Comparison of ENCODE assay signal across 20 cellular contexts in genomic region chr7:23422904-23423303, GRCh38. TPM values are rescaled to one million over a fixed set of nuclear protein-coding genes. Genes with fewer than 3 reads are reported as not detected.
A peak's percentile ranks its signal among the peaks of the same experiment; 100 is the strongest.
DNase-seq lines count a peak whose midpoint lies in the region; ATAC-seq, FAIRE-seq and TF ChIP-seq lines count a peak whose summit lies in the region.
"Had no signal": no experiment of that assay in that cellular context is flagged by ENCODE, and none has a peak within 500 bp of the region (broad histone marks: within the 10 kb centered on the region; RNA-seq: fewer than 3 reads in every experiment).

No MANE protein-coding gene starts in this region.

- no peak overlapping the region for H3K4me3 Mint-ChIP-seq in activated T-cell treated with anti-CD3 and anti-CD28 coated beads, Interleukin-2, amount 50 U/mL, for 24 hours
- H3K4me3 Mint-ChIP-seq: CD14-positive monocyte had no signal

- no peak for FAIRE-seq in pancreas (lab: Jason Lieb, UNC)
- FAIRE-seq: HepG2 had no signal

- H3K4me3 ChIP-seq in hepatocyte (no peak overlapping the region), pancreas (peak overlapping the region in 1 of 4 donors; percentile 19)

- H3K4me1 ChIP-seq in hepatocyte (ENCODE audit: insufficient read depth) (no peaks in the 10 kb centered on the region), pancreas (no peaks in the 10 kb centered on the region)

- no peak overlapping the region for H3K27ac Mint-ChIP-seq in activated T-cell treated with anti-CD3 and anti-CD28 coated beads, Interleukin-2, amount 50 U/mL, for 24 hours
- H3K27ac Mint-ChIP-seq: CD14-positive monocyte had no signal

- TF ChIP-seq CTCF in hepatocyte (IDR thresholded peaks at IDR 0.05; ENCODE audit: poor library complexity) (no peak), pancreas (IDR thresholded peaks at IDR 0.05) (no peak)

- no peaks in the 10 kb centered on the region for H3K36me3 Mint-ChIP-seq in activated T-cell treated with anti-CD3 and anti-CD28 coated beads, Interleukin-2, amount 50 U/mL, for 24 hours (ENCODE audit: low read depth)
- H3K36me3 Mint-ChIP-seq: CD14-positive monocyte had no signal

- DNase-seq in HUDEP-2 (lab: John Stamatoyannopoulos, UW; ENCODE audit: unreplicated experiment in 76 of 76) (peak in 64 of 76 experiments; percentile 3 to 78 (median 42)), amniotic epithelial cell (ENCODE audit: low read depth) (peak; percentile 84), hepatocyte (ENCODE audit: low spot score) (no peak), pancreas (no peak), NCI-H526 treated with DMSO at 0.1 percent for 48 hours (lab: John Stamatoyannopoulos, UW) (no peak)
- DNase-seq in activated T-cell treated with anti-CD3 and anti-CD28 coated beads, Interleukin-2, amount 50 U/mL, for 24 hours = no peak
- DNase-seq: ACHN, AML-193, DMS53, NCI-H1048, NCI-H146, NCI-H2081 treated with DMSO at 0.1 percent for 48 hours, NCI-H510A had no signal

- intact Hi-C loops in pancreas (cut with DNase I) = no loop called here

- 36% methylated on average over 10 of the region's 10 CpGs for WGBS in hepatocyte (ENCODE audit: low lambda C conversion rate, missing lambda C conversion rate)
- WGBS in pancreas, 2 donors = 3 to 18% methylated on average over 10 of the region's 10 CpGs

- H4K20me1 ChIP-seq in hepatocyte (ENCODE audit: insufficient read depth, poor library complexity, severe bottlenecking) = peaks cover 26% of the 10 kb centered on the region

- H3K27me3 ChIP-seq in hepatocyte (no peaks in the 10 kb centered on the region), pancreas (no peaks in the 10 kb centered on the region)

- ATAC-seq in pancreas (peak; percentile 79 to 90 (median 86)), GM21447 (IDR thresholded peaks at IDR 0.05; ENCODE audit: unreplicated experiment) (no peak)
- ATAC-seq: HCT116, HepG2, Panc1, Right ventricle myocardium inferior had no signal

- H3K9me3 ChIP-seq in hepatocyte (ENCODE audit: low read depth) = no peaks in the 10 kb centered on the region
- H3K9me3 ChIP-seq in pancreas = no peaks in the 10 kb centered on the region

- peaks cover 18% of the 10 kb centered on the region for H3K27me3 Mint-ChIP-seq in activated T-cell treated with anti-CD3 and anti-CD28 coated beads, Interleukin-2, amount 50 U/mL, for 24 hours

- peak overlapping the region; percentile 30 for H3K27ac ChIP-seq in hepatocyte
- H3K27ac ChIP-seq in pancreas = no peak overlapping the region

- H3K9me2 ChIP-seq in hepatocyte (replicated peaks; ENCODE audit: insufficient read depth) = no peaks in the 10 kb centered on the region

- no peaks in the 10 kb centered on the region for H3K36me3 ChIP-seq in hepatocyte (replicated peaks; ENCODE audit: insufficient read depth, low read depth)
- H3K36me3 ChIP-seq in pancreas = no peaks in the 10 kb centered on the region

- no peaks in the 10 kb centered on the region for H3K9me3 Mint-ChIP-seq in activated T-cell treated with anti-CD3 and anti-CD28 coated beads, Interleukin-2, amount 50 U/mL, for 24 hours
- H3K9me3 Mint-ChIP-seq: CD14-positive monocyte had no signal

- H3K4me2 ChIP-seq in hepatocyte = peak overlapping the region; percentile 46
- H3K4me2 ChIP-seq: KMS-11 had no signal

- H2AFZ ChIP-seq in hepatocyte = no peak overlapping the region

- peaks cover 97% of the 10 kb centered on the region for H3K79me2 ChIP-seq in hepatocyte

- peaks cover 20% of the 10 kb centered on the region for H3K4me1 Mint-ChIP-seq in activated T-cell treated with anti-CD3 and anti-CD28 coated beads, Interleukin-2, amount 50 U/mL, for 24 hours (ENCODE audit: low read depth)
- H3K4me1 Mint-ChIP-seq: CD14-positive monocyte had no signal

RNA-seq across cellular contexts. Expression of gene IGF2BP3, which starts 47.4 kb away (rescaled TPM):
- total RNA-seq in hepatocyte (73.1 and 75.7 TPM in 2 replicates), pancreas (1 to 10 TPM in 2 of 6 donors, under 1 TPM in 4; 0.37 to 1.3 (median 0.85) TPM)
- polyA plus RNA-seq in hepatocyte (28.9 and 31.1 TPM in 2 replicates), pancreas (under 1 TPM; 0.09 to 0.23 TPM)
- total RNA-seq: Right ventricle myocardium inferior had no signal

Comparison
In these comparisons a context has a peak if more than half of its experiments do, and no peak if none do; other contexts are left out.
1. DNase-seq: peak in HUDEP-2 (64 of 76) and amniotic epithelial cell (single experiment); none in hepatocyte (single experiment), pancreas (0 of 6), NCI-H526 treated with DMSO at 0.1 percent for 48 hours (single experiment) and activated T-cell treated with anti-CD3 and anti-CD28 coated beads, Interleukin-2, amount 50 U/mL, for 24 hours (single experiment).
2. RNA of gene IGF2BP3, which starts 47.4 kb away (total RNA-seq): 73.1 to 75.7 TPM in hepatocyte; 0.37 to 1.3 TPM in pancreas; every median in the first group is over 10 times any median in the second.